In genomic region chr15:62088361-62088693, GRCh38 we compare ENCODE assay signal across 1 cellular context.
TF ChIP-seq lines count a peak whose summit lies in the region.

No MANE protein-coding gene starts in this region.

TF ChIP-seq in A549, 52 proteins besides CTCF, POLR2A, EP300 and RAD21 (continued from another document):
- no peak for TF ChIP-seq PHF8 (IDR thresholded peaks at IDR 0.05; ENCODE audit: borderline replicate concordance, low read depth)
- TF ChIP-seq HES2 (IDR thresholded peaks at IDR 0.05), result no peak
- no peak for TF ChIP-seq KDM1A (IDR thresholded peaks at IDR 0.05; ENCODE audit: low read depth)
TF ChIP-seq in A549: peak in this region for 0.
